ENCODE assay signal across 11 cellular contexts in genomic region chr12:1760566-1761382, GRCh38. TPM values are rescaled to one million over a fixed set of nuclear protein-coding genes. Genes with fewer than 3 reads are reported as not detected.
A peak's percentile ranks its signal among the peaks of the same experiment; 100 is the strongest.
DNase-seq lines count a peak whose midpoint lies in the region; ATAC-seq and FAIRE-seq lines count a peak whose summit lies in the region.
"Had no signal": no experiment of that assay in that cellular context is flagged by ENCODE, and none has a peak within 500 bp of the region (broad histone marks: within the 10 kb centered on the region; RNA-seq: fewer than 3 reads in every experiment).

No MANE protein-coding gene starts in this region.

- H3K4me3 Mint-ChIP-seq in activated T-helper 17 cell treated with anti-CD3 and anti-CD28 coated beads, Interleukin-2, amount 50 U/mL, for 72 hours = no peak overlapping the region
- H3K4me3 Mint-ChIP-seq: activated B cell treated with CpG ODN at 0.5 μM for 24 hours had no signal

- H3K27me3 Mint-ChIP-seq in activated T-helper 17 cell treated with anti-CD3 and anti-CD28 coated beads, Interleukin-2, amount 50 U/mL, for 72 hours = no peaks in the 10 kb centered on the region
- H3K27me3 Mint-ChIP-seq: activated B cell treated with CpG ODN at 0.5 μM for 24 hours had no signal

- DNase-seq in left ventricle myocardium superior = no peak
- DNase-seq in Right ventricle myocardium superior = no peak
- peak; percentile 32 for DNase-seq in urothelium cell line (ENCODE audit: low spot score)
- DNase-seq in NCI-H1048 (lab: John Stamatoyannopoulos, UW) = no peak
- DNase-seq in stimulated activated CD4-positive, alpha-beta T cell treated with anti-CD3 and anti-CD28 coated beads, Interleukin-4, amount 100 ng/mL, for 1 hour = no peak
- DNase-seq: activated B cell treated with CpG ODN at 0.5 μM for 24 hours, AML-193 had no signal

- peaks cover 60% of the 10 kb centered on the region for H3K36me3 Mint-ChIP-seq in activated T-helper 17 cell treated with anti-CD3 and anti-CD28 coated beads, Interleukin-2, amount 50 U/mL, for 72 hours (ENCODE audit: low read depth)

- no peaks in the 10 kb centered on the region for H3K9me3 Mint-ChIP-seq in activated T-helper 17 cell treated with anti-CD3 and anti-CD28 coated beads, Interleukin-2, amount 50 U/mL, for 72 hours
- H3K9me3 Mint-ChIP-seq: activated B cell treated with CpG ODN at 0.5 μM for 24 hours had no signal

- ATAC-seq in left ventricle myocardium superior = peak; percentile 20
- no peak for ATAC-seq in Right ventricle myocardium superior (ENCODE audit: poor library complexity)
- no peak for ATAC-seq in activated T-helper 17 cell treated with anti-CD3 and anti-CD28 coated beads, Interleukin-2, amount 50 U/mL, for 72 hours (replicated peaks)
- ATAC-seq in GM18511 (IDR thresholded peaks at IDR 0.05; ENCODE audit: unreplicated experiment) = no peak

- peak overlapping the region; percentile 48 for H3K27ac Mint-ChIP-seq in activated T-helper 17 cell treated with anti-CD3 and anti-CD28 coated beads, Interleukin-2, amount 50 U/mL, for 72 hours
- H3K27ac Mint-ChIP-seq: activated B cell treated with CpG ODN at 0.5 μM for 24 hours had no signal

- H3K4me1 Mint-ChIP-seq in activated T-helper 17 cell treated with anti-CD3 and anti-CD28 coated beads, Interleukin-2, amount 50 U/mL, for 72 hours = peaks cover 11% of the 10 kb centered on the region
- H3K4me1 Mint-ChIP-seq: activated B cell treated with CpG ODN at 0.5 μM for 24 hours had no signal

- intact Hi-C loops in left ventricle myocardium superior (cut with micrococcal nuclease) = no loop called here
- intact Hi-C loops in Right ventricle myocardium superior (cut with DNase I) = no loop called here

- FAIRE-seq in islet of Langerhans (lab: Jason Lieb, UNC) (peak; percentile 47), urothelium cell line (lab: Jason Lieb, UNC) (no peak)
- FAIRE-seq: GM12891 had no signal

RNA-seq across cellular contexts. Expression of gene LRTM2, which starts 59.6 kb away (rescaled TPM):
- not detected for total RNA-seq in left ventricle myocardium superior
- not detected for total RNA-seq in Right ventricle myocardium superior
- not detected for total RNA-seq in activated T-helper 17 cell treated with anti-CD3 and anti-CD28 coated beads, Interleukin-2, amount 50 U/mL, for 72 hours
- total RNA-seq: activated B cell treated with CpG ODN at 0.5 μM for 24 hours had no signal
